1 cellular context compared by ENCODE assay signal in the genomic region with DNA sequence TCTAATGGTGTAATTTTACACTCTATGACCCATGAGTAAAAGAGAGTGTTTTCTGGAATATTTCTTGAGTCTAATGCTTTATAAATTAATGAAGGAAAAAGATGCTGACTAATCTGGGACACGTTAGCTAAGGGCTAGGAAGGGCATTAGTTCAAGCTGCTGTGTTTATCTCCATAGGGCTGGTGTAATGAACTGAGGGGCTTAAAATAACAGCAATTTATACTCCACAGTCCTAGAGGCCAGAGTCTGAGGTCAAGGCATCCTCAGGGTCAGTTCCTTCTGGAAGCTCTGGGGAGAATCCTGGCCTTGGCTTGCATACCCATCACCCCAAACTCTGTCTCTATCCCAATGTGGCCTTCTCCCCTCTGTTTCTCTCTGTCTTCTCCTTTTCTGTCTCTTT.
TF ChIP-seq lines count a peak whose summit lies in the region.

No MANE protein-coding gene starts in this region.

TF ChIP-seq in H1, 55 proteins besides CTCF, POLR2A, EP300 and RAD21 (continued from another document):
- no peak for TF ChIP-seq ATF3 (IDR thresholded peaks at IDR 0.05; ENCODE audit: insufficient read depth, low read depth, low read length)
